1 cellular context compared by ENCODE assay signal in the genomic region with DNA sequence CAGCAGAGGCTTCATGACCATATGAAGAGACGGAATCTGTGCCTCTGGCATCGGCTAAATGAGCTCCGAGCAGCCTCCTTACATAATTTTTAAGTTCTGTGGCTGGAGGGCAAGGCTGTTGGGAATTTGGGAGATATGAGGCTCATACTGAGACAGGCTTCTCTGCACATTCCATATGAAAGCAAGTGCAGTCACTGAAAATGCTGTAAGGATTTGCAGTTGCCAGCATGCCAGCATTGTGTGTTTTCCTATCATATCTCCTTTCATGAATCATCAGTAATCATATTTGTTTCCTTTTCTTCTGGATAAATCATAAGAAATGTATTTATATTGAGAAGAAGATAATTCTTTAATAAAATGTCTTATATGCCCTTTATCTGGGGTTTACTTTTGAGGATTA.
TF ChIP-seq lines count a peak whose summit lies in the region.

No MANE protein-coding gene starts in this region.

TF ChIP-seq in IMR-90, 13 proteins besides CTCF, POLR2A, EP300 and RAD21:
- TF ChIP-seq RCOR1 (IDR thresholded peaks at IDR 0.05; ENCODE audit: insufficient replicate concordance, low read length) (no peak), MAFK (IDR thresholded peaks at IDR 0.05; ENCODE audit: low read depth, low read length) (no peak), CEBPB (IDR thresholded peaks at IDR 0.05; ENCODE audit: low read depth, low read length) (no peak), NFE2L2 (IDR thresholded peaks at IDR 0.05; ENCODE audit: low read depth, low read length) (no peak), RFX5 (IDR thresholded peaks at IDR 0.05; ENCODE audit: low read depth, low read length) (no peak), MXI1 (IDR thresholded peaks at IDR 0.05; ENCODE audit: borderline replicate concordance, low read depth, low read length) (no peak), MAZ (IDR thresholded peaks at IDR 0.05; ENCODE audit: borderline replicate concordance, low read depth, low read length) (no peak), CHD1 (IDR thresholded peaks at IDR 0.05; ENCODE audit: low read depth, low read length) (no peak)
- TF ChIP-seq, protein P1, sequence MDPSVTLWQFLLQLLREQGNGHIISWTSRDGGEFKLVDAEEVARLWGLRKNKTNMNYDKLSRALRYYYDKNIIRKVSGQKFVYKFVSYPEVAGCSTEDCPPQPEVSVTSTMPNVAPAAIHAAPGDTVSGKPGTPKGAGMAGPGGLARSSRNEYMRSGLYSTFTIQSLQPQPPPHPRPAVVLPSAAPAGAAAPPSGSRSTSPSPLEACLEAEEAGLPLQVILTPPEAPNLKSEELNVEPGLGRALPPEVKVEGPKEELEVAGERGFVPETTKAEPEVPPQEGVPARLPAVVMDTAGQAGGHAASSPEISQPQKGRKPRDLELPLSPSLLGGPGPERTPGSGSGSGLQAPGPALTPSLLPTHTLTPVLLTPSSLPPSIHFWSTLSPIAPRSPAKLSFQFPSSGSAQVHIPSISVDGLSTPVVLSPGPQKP (IDR thresholded peaks at IDR 0.05; ENCODE audit: borderline replicate concordance, low read depth, low read length) = no peak
TF ChIP-seq in IMR-90: peak in this region for 0.
